In genomic region chr9:129411501-129412175, GRCh38 we compare ENCODE assay signal across 14 cellular contexts.
DNase-seq lines count a peak whose midpoint lies in the region; ATAC-seq and TF ChIP-seq lines count a peak whose summit lies in the region.
"Had no signal": no experiment of that assay in that cellular context is flagged by ENCODE, and none has a peak within 500 bp of the region (broad histone marks: within the 10 kb centered on the region; RNA-seq: fewer than 3 reads in every experiment).

No MANE protein-coding gene starts in this region.

- H3K27me3 ChIP-seq in cardiac muscle cell (no peaks in the 10 kb centered on the region), osteoblast (ENCODE audit: insufficient read depth, low read length) (no peaks in the 10 kb centered on the region), vagina (no peaks in the 10 kb centered on the region)

- H3K36me3 ChIP-seq in cardiac muscle cell (no peaks in the 10 kb centered on the region), osteoblast (ENCODE audit: insufficient read depth, low read length) (no peaks in the 10 kb centered on the region), vagina (no peaks in the 10 kb centered on the region)

- H3K4me1 ChIP-seq in cardiac muscle cell (ENCODE audit: low read depth) (peaks cover 36% of the 10 kb centered on the region), osteoblast (ENCODE audit: insufficient read depth, low read length) (peaks cover 13% of the 10 kb centered on the region), vagina (peaks cover 51% of the 10 kb centered on the region)

- DNase-seq in cardiac muscle cell (ENCODE audit: low read depth in 1 of 2, low spot score in 1 of 2) (no peak), Right ventricle myocardium inferior (ENCODE audit: missing footprints) (no peak), left cardiac atrium (peak; percentile 19), osteoblast (ENCODE audit: insufficient read length, low spot score, missing footprints) (peak; percentile 22), vagina (ENCODE audit: extremely low spot score in 2 of 2) (no peak), iPS-NIHi7 (ENCODE audit: extremely low spot score) (no peak)
- DNase-seq: activated CD4-positive, alpha-beta memory T cell treated with anti-CD3 and anti-CD28 coated beads, Interleukin-2, amount 10 ng/mL, durations not matched to agents 7 days and 5 days; endodermal cell; hippocampal formation; midbrain; NCI-H2171; OCI-M1 had no signal

- no peak for TF ChIP-seq CTCF in cardiac muscle cell (IDR thresholded peaks at IDR 0.05; ENCODE audit: low read depth, low read length)
- TF ChIP-seq CTCF in osteoblast (IDR thresholded peaks at IDR 0.05; ENCODE audit: extremely low read depth, low read depth, low read length) = no peak
- TF ChIP-seq CTCF in vagina (IDR thresholded peaks at IDR 0.05) = no peak

- ATAC-seq in Right ventricle myocardium inferior (no peak), left cardiac atrium (no peak), GM19463 (IDR thresholded peaks at IDR 0.05; ENCODE audit: unreplicated experiment) (no peak), HG03159 (IDR thresholded peaks at IDR 0.05; ENCODE audit: unreplicated experiment) (no peak)

- H3K4me3 ChIP-seq in cardiac muscle cell (no peak overlapping the region), osteoblast (ENCODE audit: insufficient read depth, low read length) (no peak overlapping the region), vagina (no peak overlapping the region)

- intact Hi-C loops in Right ventricle myocardium inferior (cut with DNase I) = loop anchor here (2.0 to 10.0 kb wide), 4 partner anchors 49 to 237 kb away; partner anchors contain the start of gene IER5L
- intact Hi-C loops in left cardiac atrium (cut with DNase I) = loop anchor here in 1 of 2 donors (5.0 kb wide), 2 partner anchors 74 to 76 kb away; no protein-coding TSS in a partner anchor
- intact Hi-C loops in vagina (cut with DNase I) = loop anchor here (5.0 kb wide), 2 partner anchors 71 to 74 kb away; no protein-coding TSS in a partner anchor

- H3K9me3 ChIP-seq in cardiac muscle cell (ENCODE audit: low read depth) (no peaks in the 10 kb centered on the region), osteoblast (ENCODE audit: low read depth, low read length) (no peaks in the 10 kb centered on the region), vagina (no peaks in the 10 kb centered on the region)

- H3K27ac ChIP-seq in cardiac muscle cell (peak overlapping the region; percentile 99), osteoblast (ENCODE audit: low read depth, low read length) (no peak overlapping the region), vagina (peak overlapping the region; percentile 98)

- no peak for TF ChIP-seq POLR2A in vagina (IDR thresholded peaks at IDR 0.05)

- H2AFZ ChIP-seq in osteoblast (ENCODE audit: low read length) = no peak overlapping the region

- H3K79me2 ChIP-seq in osteoblast (ENCODE audit: insufficient read depth, low read length) = no peaks in the 10 kb centered on the region

- H3K4me2 ChIP-seq in osteoblast (ENCODE audit: insufficient read depth, low read length) = no peak overlapping the region

- no peaks in the 10 kb centered on the region for H4K20me1 ChIP-seq in osteoblast (ENCODE audit: insufficient read depth, low read length)

Comparison
In these comparisons a context has a peak if more than half of its experiments do, and no peak if none do; other contexts are left out.
1. DNase-seq: peak in left cardiac atrium (single experiment) and osteoblast (single experiment); none in cardiac muscle cell (0 of 2), Right ventricle myocardium inferior (single experiment), vagina (0 of 2) and iPS-NIHi7 (single experiment).